21 cellular contexts compared by ENCODE assay signal in genomic region chr4:158818595-158818994, GRCh38. TPM values are rescaled to one million over a fixed set of nuclear protein-coding genes. Genes with fewer than 3 reads are reported as not detected.
DNase-seq lines count a peak whose midpoint lies in the region; ATAC-seq, FAIRE-seq and TF ChIP-seq lines count a peak whose summit lies in the region.
"Had no signal": no experiment of that assay in that cellular context is flagged by ENCODE, and none has a peak within 500 bp of the region (broad histone marks: within the 10 kb centered on the region; RNA-seq: fewer than 3 reads in every experiment).

No MANE protein-coding gene starts in this region.

- peaks cover 30% of the 10 kb centered on the region for H3K4me1 Mint-ChIP-seq in CD4-positive, alpha-beta T cell (ENCODE audit: low read depth)
- H3K4me1 Mint-ChIP-seq in endothelial cell (ENCODE audit: unreplicated experiment): peaks cover 23% of the 10 kb centered on the region

- ATAC-seq in CD4-positive, alpha-beta T cell (ENCODE audit: poor library complexity): no peak
- ATAC-seq: left lobe of liver, WTC11 had no signal

- H3K27ac ChIP-seq in endothelial cell of umbilical vein (ENCODE audit: insufficient read depth, low read depth, low read length) (no peak overlapping the region), neutrophil (peak overlapping the region; percentile 68)
- H3K27ac ChIP-seq in CD4-positive, alpha-beta T cell (ENCODE audit: low read depth, low read length): no peak overlapping the region
- H3K27ac ChIP-seq: SJCRH30 had no signal

- H3K27me3 ChIP-seq in endothelial cell of umbilical vein (ENCODE audit: control insufficient read depth in 2 of 2, insufficient read depth in 2 of 2, low read length in 2 of 2) (no peaks in the 10 kb centered on the region), neutrophil (no peaks in the 10 kb centered on the region)
- no peaks in the 10 kb centered on the region for H3K27me3 ChIP-seq in CD4-positive, alpha-beta T cell (ENCODE audit: control insufficient read depth, insufficient read depth, low read length)
- H3K27me3 ChIP-seq: gastrocnemius medialis, SJCRH30, tibial artery had no signal

- DNase-seq in GM19239 (ENCODE audit: insufficient read length, low spot score) (no peak), OCI-M1 (lab: John Stamatoyannopoulos, UW) (peak; percentile 32), endothelial cell of umbilical vein (ENCODE audit: low read depth, low spot score) (peak; percentile 17), T-helper 2 cell (no peak), endothelial cell (ENCODE audit: low spot score) (no peak)
- DNase-seq in CD4-positive, alpha-beta T cell: no peak
- no peak for DNase-seq in activated naive CD4-positive, alpha-beta T cell (lab: John Stamatoyannopoulos, UW)
- DNase-seq: activated T-cell treated with anti-CD3 and anti-CD28 coated beads, Interleukin-2, amount 50 U/mL, for 72 hours; gastrocnemius medialis; Karpas-422; NCI-H1105; NCI-H2107; NCI-H524 treated with DMSO at 0.1 percent for 48 hours; SJCRH30; stimulated activated naive CD4-positive, alpha-beta T cell; tibial artery had no signal

- H4K20me1 ChIP-seq in endothelial cell of umbilical vein (replicated peaks; ENCODE audit: control insufficient read depth, extremely low read depth, insufficient read depth, low read length): no peaks in the 10 kb centered on the region

- no peaks in the 10 kb centered on the region for H3K9me1 ChIP-seq in endothelial cell of umbilical vein (replicated peaks; ENCODE audit: control insufficient read depth, extremely low read depth, insufficient read depth, low read length)

- H3K79me2 ChIP-seq in endothelial cell of umbilical vein (ENCODE audit: control insufficient read depth, insufficient read depth, low read length): peaks cover 6% of the 10 kb centered on the region

- no TSS peak for BruUV-seq in endothelial cell of umbilical vein (replicated peaks; lab: Mats Ljungman, UMichigan)

- CTCF ChIA-PET in endothelial cell of umbilical vein (lab: Charles Lee): interaction anchor here (0.7 to 1.1 kb wide), 3 partner anchors 9 to 88 kb away, joined by 3 read pairs; no protein-coding TSS in a partner anchor
- CTCF ChIA-PET in CD4-positive, alpha-beta T cell (lab: Charles Lee): interaction anchor here (1.8 kb wide), 1 partner anchor 9 kb away, joined by 5 read pairs; no protein-coding TSS in a partner anchor

- no peak overlapping the region for H2AFZ ChIP-seq in endothelial cell of umbilical vein (ENCODE audit: low read depth, low read length)

- TF ChIP-seq CTCF in endothelial cell of umbilical vein (IDR thresholded peaks at IDR 0.05; ENCODE audit: extremely low read depth in 1 of 2, insufficient read depth in 1 of 2, low read depth in 1 of 2, low read length in 2 of 2): no peak
- no peak for TF ChIP-seq CTCF in neutrophil (IDR thresholded peaks at IDR 0.05)
- TF ChIP-seq CTCF in CD4-positive, alpha-beta T cell (IDR thresholded peaks at IDR 0.05): no peak
- no peak for TF ChIP-seq CTCF in endothelial cell (IDR thresholded peaks at IDR 0.05; ENCODE audit: unreplicated experiment)

- H3K9me3 ChIP-seq in endothelial cell of umbilical vein (replicated peaks; ENCODE audit: control insufficient read depth, insufficient read depth, low read length): no peaks in the 10 kb centered on the region
- no peaks in the 10 kb centered on the region for H3K9me3 ChIP-seq in neutrophil
- no peaks in the 10 kb centered on the region for H3K9me3 ChIP-seq in CD4-positive, alpha-beta T cell (ENCODE audit: control insufficient read depth, low read length)
- H3K9me3 ChIP-seq: gastrocnemius medialis, SJCRH30, tibial artery had no signal

- H3K4me3 ChIP-seq in endothelial cell of umbilical vein (replicated peaks in 1 of 3; ENCODE audit: insufficient read depth in 1 of 3, low read depth in 1 of 3, low read length in 3 of 3) (no peak overlapping the region), neutrophil (ENCODE audit: low read depth in 1 of 2, low read length in 1 of 2) (no peak overlapping the region)
- H3K4me3 ChIP-seq: gastrocnemius medialis, SJCRH30, tibial artery had no signal

- H3K4me1 ChIP-seq in endothelial cell of umbilical vein (ENCODE audit: control insufficient read depth, extremely low read depth, insufficient read depth, low read length) (peaks cover 17% of the 10 kb centered on the region), neutrophil (ENCODE audit: control insufficient read depth in 1 of 2, insufficient read depth in 1 of 2, low read depth in 1 of 2, low read length in 1 of 2) (peaks cover 21% of the 10 kb centered on the region in 2 experiments)
- H3K4me1 ChIP-seq: SJCRH30 had no signal

- H3K9me3 Mint-ChIP-seq in CD4-positive, alpha-beta T cell: no peaks in the 10 kb centered on the region
- no peaks in the 10 kb centered on the region for H3K9me3 Mint-ChIP-seq in endothelial cell (ENCODE audit: unreplicated experiment)
- H3K9me3 Mint-ChIP-seq: activated T-cell treated with anti-CD3 and anti-CD28 coated beads, Interleukin-2, amount 50 U/mL, for 72 hours; T-helper 1 cell treated with Interleukin-12 subunit alpha and Interleukin-12 subunit beta and Interleukin-4 antibody, amounts not matched to agents 30 μg/mL and 1 μg/mL, for 36 hours; WTC11 had no signal

- H3K4me3 Mint-ChIP-seq in CD4-positive, alpha-beta T cell: no peak overlapping the region
- no peak overlapping the region for H3K4me3 Mint-ChIP-seq in endothelial cell (ENCODE audit: unreplicated experiment)
- H3K4me3 Mint-ChIP-seq: activated naive CD8-positive, alpha-beta T cell; T-helper 1 cell treated with Interleukin-12 subunit alpha and Interleukin-12 subunit beta and Interleukin-4 antibody, amounts not matched to agents 30 μg/mL and 1 μg/mL, for 36 hours; WTC11 had no signal

- intact Hi-C loops in endothelial cell of umbilical vein (cut with micrococcal nuclease): no loop called here
- intact Hi-C loops in CD4-positive, alpha-beta T cell (cut with DNase I, micrococcal nuclease): no loop called here

- POLR2A ChIA-PET in endothelial cell of umbilical vein (lab: Charles Lee): no interaction called here
- POLR2A ChIA-PET in CD4-positive, alpha-beta T cell (lab: Charles Lee): no interaction called here

- H3K4me2 ChIP-seq in endothelial cell of umbilical vein (ENCODE audit: insufficient read depth, low read length): no peak overlapping the region

- dilution Hi-C loops in endothelial cell of umbilical vein (cut with MboI; ENCODE audit: extremely low pct_ligation_motif_present, low sequenced_read_pairs): no loop called here

- no peak overlapping the region for H3K27ac Mint-ChIP-seq in CD4-positive, alpha-beta T cell
- no peak overlapping the region for H3K27ac Mint-ChIP-seq in endothelial cell (ENCODE audit: unreplicated experiment)

- H3K27me3 Mint-ChIP-seq in CD4-positive, alpha-beta T cell: no peaks in the 10 kb centered on the region
- H3K27me3 Mint-ChIP-seq in endothelial cell (ENCODE audit: unreplicated experiment): peaks cover 1% of the 10 kb centered on the region
- H3K27me3 Mint-ChIP-seq: activated naive CD8-positive, alpha-beta T cell had no signal

- no peaks in the 10 kb centered on the region for H3K36me3 Mint-ChIP-seq in CD4-positive, alpha-beta T cell (ENCODE audit: low read depth)
- no peaks in the 10 kb centered on the region for H3K36me3 Mint-ChIP-seq in endothelial cell (ENCODE audit: low read depth, unreplicated experiment)
- H3K36me3 Mint-ChIP-seq: WTC11 had no signal

- H3K36me3 ChIP-seq in endothelial cell of umbilical vein (ENCODE audit: control insufficient read depth in 2 of 2, extremely low read depth in 1 of 2, insufficient read depth in 2 of 2, low read length in 2 of 2): no peaks in the 10 kb centered on the region
- no peaks in the 10 kb centered on the region for H3K36me3 ChIP-seq in neutrophil
- H3K36me3 ChIP-seq: gastrocnemius medialis, SJCRH30, tibial artery had no signal

- TF ChIP-seq POLR2A in endothelial cell of umbilical vein (IDR thresholded peaks at IDR 0.05; ENCODE audit: low read depth, low read length): no peak

- no peak overlapping the region for H3K9ac ChIP-seq in endothelial cell of umbilical vein (replicated peaks; ENCODE audit: extremely low read depth, insufficient read depth, low read length)

- FAIRE-seq in GM19239 (lab: Jason Lieb, UNC): peak; percentile 37
- no peak for FAIRE-seq in endothelial cell of umbilical vein (lab: Jason Lieb, UNC)

TF ChIP-seq in endothelial cell of umbilical vein, 7 proteins besides CTCF, POLR2A, EP300 and RAD21:
- TF ChIP-seq MAX (IDR thresholded peaks at IDR 0.05; ENCODE audit: insufficient read depth, insufficient read length) (no peak), MYC (IDR thresholded peaks at IDR 0.05; ENCODE audit: low read depth, low read length) (no peak), FOS (IDR thresholded peaks at IDR 0.05; ENCODE audit: borderline replicate concordance, insufficient read depth, low read length) (no peak), JUN (IDR thresholded peaks at IDR 0.05; ENCODE audit: borderline replicate concordance, insufficient read depth, insufficient read length, low read depth) (no peak)

RNA-seq across cellular contexts. Expression of gene FNIP2, which starts 49.8 kb away (rescaled TPM):
- total RNA-seq in endothelial cell of umbilical vein (13.6 and 14.4 TPM in 2 replicates), endothelial cell (ENCODE audit: unreplicated experiment) (34.3 TPM)
- 2.6 and 4.5 TPM in 2 replicates for polyA plus RNA-seq in endothelial cell of umbilical vein
- polyA plus RNA-seq in endothelial cell of umbilical vein (2011; cell fraction: cytosol; rRNA removed): 3.5 and 4.2 TPM in 2 replicates
- 7.5 and 8.0 TPM in 2 replicates for polyA plus RNA-seq in endothelial cell of umbilical vein (2011; cell fraction: nucleus; rRNA removed)
- polyA plus RNA-seq in endothelial cell of umbilical vein (2012): 3.1 and 4.1 TPM in 2 replicates
- polyA minus RNA-seq in endothelial cell of umbilical vein: 15.5 and 16.7 TPM in 2 replicates
- polyA minus RNA-seq in endothelial cell of umbilical vein (2011; cell fraction: cytosol; rRNA and poly(A)+ RNA removed): 0.51 TPM
- 26.0 and 35.9 TPM in 2 replicates for polyA minus RNA-seq in endothelial cell of umbilical vein (2011; cell fraction: nucleus; rRNA and poly(A)+ RNA removed)
- 1 to 10 TPM; 7.5 to 7.7 TPM for total RNA-seq in CD4-positive, alpha-beta T cell

Comparison
In these comparisons a context has a peak if more than half of its experiments do, and no peak if none do; other contexts are left out.
1. DNase-seq: peak in OCI-M1 (single experiment) and endothelial cell of umbilical vein (single experiment); none in GM19239 (single experiment), T-helper 2 cell (0 of 5), CD4-positive, alpha-beta T cell (0 of 10), activated naive CD4-positive, alpha-beta T cell (0 of 4) and endothelial cell (single experiment).